In the genomic region with DNA sequence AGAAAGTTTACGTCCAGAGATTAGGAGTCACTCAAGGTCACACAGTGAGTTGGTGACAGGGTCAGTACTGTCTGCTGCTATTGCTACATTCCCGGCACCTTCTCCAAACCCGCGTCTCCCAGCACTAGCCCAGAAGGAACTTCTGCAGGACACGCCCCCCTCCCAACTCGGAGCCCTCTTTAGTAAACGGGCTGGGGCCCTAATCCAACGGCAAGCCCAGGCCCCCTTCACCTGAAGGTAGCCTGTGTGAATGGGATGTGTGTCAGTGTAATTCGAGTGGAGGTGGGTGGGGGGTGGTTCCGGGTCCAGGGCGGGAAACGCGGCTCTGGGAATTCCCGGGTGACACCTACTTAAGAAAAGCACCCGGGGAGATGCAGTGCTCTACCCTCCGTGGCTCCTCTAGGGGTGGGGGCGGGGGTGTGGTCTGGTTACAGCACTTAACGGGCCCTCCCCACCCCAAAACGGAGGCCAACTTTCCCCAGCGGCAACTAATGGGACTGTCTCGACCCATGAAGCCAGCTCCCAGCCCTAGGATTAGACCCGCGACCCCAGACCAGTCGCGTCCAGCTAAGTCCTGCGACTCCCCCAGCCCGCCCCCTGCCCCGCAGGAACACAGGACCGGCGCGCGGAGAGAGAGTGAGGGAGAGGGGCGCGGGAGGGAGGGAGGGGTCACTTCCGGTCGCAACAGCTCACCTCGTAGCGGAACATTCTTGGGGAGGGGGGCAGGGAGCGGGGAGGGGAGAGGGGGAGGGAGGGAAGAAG, we compare ENCODE assay signal across 8 cellular contexts. TPM values are rescaled to one million over a fixed set of nuclear protein-coding genes. Genes with fewer than 3 reads are reported as not detected.
DNase-seq lines count a peak whose midpoint lies in the region; TF ChIP-seq lines count a peak whose summit lies in the region.

No MANE protein-coding gene starts in this region.

- H3K36me3 Mint-ChIP-seq in mesothelial cell of epicardium: peaks cover 11% of the 10 kb centered on the region

- H3K27ac Mint-ChIP-seq in mesothelial cell of epicardium: peak overlapping the region; percentile 90

- peaks cover 36% of the 10 kb centered on the region for H3K36me3 ChIP-seq in MG63

- no peaks in the 10 kb centered on the region for H3K9me3 Mint-ChIP-seq in mesothelial cell of epicardium

- no peaks in the 10 kb centered on the region for H3K27me3 ChIP-seq in MG63

- no peaks in the 10 kb centered on the region for H3K9me3 ChIP-seq in MG63

- peaks cover 22% of the 10 kb centered on the region for H3K4me1 Mint-ChIP-seq in mesothelial cell of epicardium

- H3K4me3 ChIP-seq in GM12864 (ENCODE audit: low read depth, low read length): peak overlapping the region; percentile 53
- peak overlapping the region; percentile 72 for H3K4me3 ChIP-seq in MG63

- DNase-seq in GM12864 (ENCODE audit: low read depth) (peak; percentile 31), H4 (ENCODE audit: low spot score) (peak; percentile 37), MG63 (peak; percentile 59), mesothelial cell of epicardium (ENCODE audit: low spot score in 2 of 2, unreplicated experiment in 2 of 2) (peak in 1 of 2 experiments; percentile 45), DMS153 (lab: John Stamatoyannopoulos, UW) (no peak)
- peak; percentile 46 to 62 for DNase-seq in activated CD4-positive, alpha-beta T cell treated with anti-CD3 and anti-CD28 coated beads, Interleukin-2, amount 50 U/mL, for 24 hours (ENCODE audit: low read depth in 1 of 2, low spot score in 1 of 2)
- DNase-seq in effector CD8-positive, alpha-beta T cell (lab: John Stamatoyannopoulos, UW): peak; percentile 63
- peak; percentile 34 to 36 for DNase-seq in stimulated activated CD8-positive, alpha-beta memory T cell treated with anti-CD3 and anti-CD28 coated beads, Interleukin-2, amount 100 ng/mL, for 1 hour (ENCODE audit: low read depth in 2 of 2)

- peaks cover 2% of the 10 kb centered on the region for H3K27me3 Mint-ChIP-seq in mesothelial cell of epicardium (ENCODE audit: low read depth)

- H3K4me3 Mint-ChIP-seq in mesothelial cell of epicardium: peak overlapping the region; percentile 91

- TF ChIP-seq CTCF in GM12864 (IDR thresholded peaks at IDR 0.05; ENCODE audit: low read depth, low read length, missing control alignments) (peak; percentile 36), mesothelial cell of epicardium (IDR thresholded peaks at IDR 0.05; ENCODE audit: unreplicated experiment) (peak; percentile 21)

RNA-seq across cellular contexts. Expression of a gene that starts 0.5 kb away (rescaled TPM):
- total RNA-seq in H4 (2014; rRNA removed; shearing (Covaris generic)): 12.8 and 19.0 TPM in 2 replicates
- 8.4 and 9.9 TPM in 2 replicates for total RNA-seq in MG63 (2014; rRNA removed; shearing (Covaris generic); ENCODE audit: low replicate concordance)
- total RNA-seq in mesothelial cell of epicardium: 30.6 to 32.0 TPM (median 31.6 TPM) in 3 replicates

RNA-seq across cellular contexts. Expression of a gene that starts 45.3 kb away (rescaled TPM):
- total RNA-seq in H4 (2014; rRNA removed; shearing (Covaris generic)): not detected in 2 replicates
- total RNA-seq in MG63 (2014; rRNA removed; shearing (Covaris generic); ENCODE audit: low replicate concordance): not detected in 2 replicates
- not detected in 3 replicates for total RNA-seq in mesothelial cell of epicardium

RNA-seq across cellular contexts. Expression of a gene that starts 52.8 kb away (rescaled TPM):
- 20.9 and 21.0 TPM in 2 replicates for total RNA-seq in H4 (2014; rRNA removed; shearing (Covaris generic))
- 19.1 and 23.8 TPM in 2 replicates for total RNA-seq in MG63 (2014; rRNA removed; shearing (Covaris generic); ENCODE audit: low replicate concordance)
- total RNA-seq in mesothelial cell of epicardium: 45.0 to 47.6 TPM (median 46.8 TPM) in 3 replicates
